In genomic region chr19:15367439-15367838, GRCh38 we compare ENCODE assay signal across 12 cellular contexts.
"Had no signal": no experiment of that assay in that cellular context is flagged by ENCODE, and none has a peak within 500 bp of the region (broad histone marks: within the 10 kb centered on the region; RNA-seq: fewer than 3 reads in every experiment).

No MANE protein-coding gene starts in this region.

- H3K4me3 ChIP-seq: ovary, skin epidermis had no signal

- DNase-seq: activated CD4-positive, alpha-beta T cell treated with anti-CD3 and anti-CD28 coated beads, Interleukin-2, amount 50 U/mL, for 1 hour; activated CD4-positive, CD25-positive, alpha-beta regulatory T cell; activated effector memory CD4-positive, alpha-beta T cell treated with Interleukin-2 at 50 U/mL for 16 hours; activated T-cell treated with anti-CD3 and anti-CD28 coated beads for 4 hours; amniotic stem cell; cerebellar nuclear complex; endodermal cell; ovary had no signal

- H3K27me3 Mint-ChIP-seq: activated naive CD4-positive, alpha-beta T cell treated with anti-CD3 and anti-CD28 coated beads, Interleukin-2, amount 50 U/mL, for 24 hours; brain; type B pancreatic cell had no signal

- H3K36me3 ChIP-seq: ovary had no signal

- H3K4me1 Mint-ChIP-seq: brain, endodermal cell had no signal

- H3K9me3 Mint-ChIP-seq: activated naive CD4-positive, alpha-beta T cell treated with anti-CD3 and anti-CD28 coated beads, Interleukin-2, amount 50 U/mL, for 24 hours; type B pancreatic cell had no signal

- H3K27ac ChIP-seq: ovary, skin epidermis had no signal

- H3K4me3 Mint-ChIP-seq: activated naive CD4-positive, alpha-beta T cell treated with anti-CD3 and anti-CD28 coated beads, Interleukin-2, amount 50 U/mL, for 24 hours; brain; endodermal cell; type B pancreatic cell had no signal

- H3K27ac Mint-ChIP-seq: activated naive CD4-positive, alpha-beta T cell treated with anti-CD3 and anti-CD28 coated beads, Interleukin-2, amount 50 U/mL, for 24 hours; brain; endodermal cell; type B pancreatic cell had no signal

- H3K9me3 ChIP-seq: ovary had no signal

- H3K27me3 ChIP-seq: ovary had no signal
